ENCODE assay signal across 22 cellular contexts in the genomic region with DNA sequence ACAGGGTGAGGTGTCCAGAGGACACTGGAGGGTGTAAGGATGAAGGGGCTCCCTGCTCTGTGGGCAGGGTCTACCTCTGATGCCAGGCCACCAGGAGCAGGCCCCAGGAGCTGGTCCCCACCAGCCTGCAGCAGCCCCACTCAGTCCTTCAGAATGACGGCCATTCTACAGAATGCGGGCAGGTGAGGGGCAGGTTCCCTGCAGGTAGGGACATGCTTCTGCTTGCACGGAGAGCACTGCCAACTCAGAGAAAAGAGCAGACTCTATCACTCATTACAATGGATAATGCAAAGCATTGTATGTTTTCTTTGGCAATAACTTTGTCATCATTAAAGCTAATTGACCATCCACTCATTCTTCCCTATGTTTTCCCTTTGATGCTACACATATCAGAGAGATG. TPM values are rescaled to one million over a fixed set of nuclear protein-coding genes. Genes with fewer than 3 reads are reported as not detected.
DNase-seq lines count a peak whose midpoint lies in the region; ATAC-seq, FAIRE-seq and TF ChIP-seq lines count a peak whose summit lies in the region.
"Had no signal": no experiment of that assay in that cellular context is flagged by ENCODE, and none has a peak within 500 bp of the region (broad histone marks: within the 10 kb centered on the region; RNA-seq: fewer than 3 reads in every experiment).

No MANE protein-coding gene starts in this region.

- H3K36me3 ChIP-seq in PC-3 (ENCODE audit: low read depth, low read length) (peaks cover 36% of the 10 kb centered on the region), smooth muscle cell (ENCODE audit: low read depth) (no peaks in the 10 kb centered on the region), small intestine (ENCODE audit: control insufficient read depth in 2 of 2, insufficient read depth in 2 of 2, low read length in 2 of 2) (peaks cover 11 to 12% of the 10 kb centered on the region in 2 donors)

- H3K4me1 ChIP-seq in PC-3 (ENCODE audit: insufficient read depth, low read length) (peaks cover 57% of the 10 kb centered on the region), smooth muscle cell (ENCODE audit: low read depth) (no peaks in the 10 kb centered on the region), small intestine (ENCODE audit: control insufficient read depth in 2 of 2, insufficient read depth in 1 of 2, low read depth in 1 of 2, low read length in 1 of 2) (no peaks in the 10 kb centered on the region)
- H3K4me1 ChIP-seq: BE2C, Caco-2 had no signal

- H3K27ac Mint-ChIP-seq in CD14-positive monocyte, result peak overlapping the region in 1 of 7 donors; percentile 9
- H3K27ac Mint-ChIP-seq: CD4-positive, CD25-positive, alpha-beta regulatory T cell had no signal

- CTCF ChIA-PET in PC-3 (lab: Charles Lee), result no interaction called here

- H3K4me3 ChIP-seq in PC-3 (ENCODE audit: low read length), result no peak overlapping the region
- H3K4me3 ChIP-seq in smooth muscle cell, result no peak overlapping the region
- no peak overlapping the region for H3K4me3 ChIP-seq in small intestine (ENCODE audit: low read depth in 1 of 2, low read length in 2 of 2)

- ATAC-seq in PC-3, result no peak

- H3K4me3 Mint-ChIP-seq in CD14-positive monocyte, result no peak overlapping the region
- H3K4me3 Mint-ChIP-seq: CD4-positive, CD25-positive, alpha-beta regulatory T cell had no signal

- DNase-seq in NCI-H345 (lab: John Stamatoyannopoulos, UW) (peak; percentile 50), PC-3 (no peak), epithelial cell of prostate (ENCODE audit: low read depth, low spot score) (no peak), smooth muscle cell (lab: John Stamatoyannopoulos, UW; ENCODE audit: unreplicated experiment) (no peak), small intestine (no peak), CD14-positive monocyte (ENCODE audit: low spot score) (no peak), mucosa of gallbladder (ENCODE audit: low spot score) (no peak)
- DNase-seq: BE2C; Caco-2; CD4-positive, CD25-positive, alpha-beta regulatory T cell; DMS 273 treated with DMSO at 0.1 percent for 48 hours; KG1; MV-4-11; NCI-H1694 treated with DMSO at 0.1 percent for 48 hours; NCI-H2081 treated with DMSO at 0.1 percent for 48 hours; NCI-H510A; NCI-H748 treated with DMSO at 0.1 percent for 48 hours; OCI-M1; SHP77 had no signal

- no peaks in the 10 kb centered on the region for H3K27me3 ChIP-seq in PC-3 (ENCODE audit: low read length)
- H3K27me3 ChIP-seq in smooth muscle cell (ENCODE audit: low read depth), result no peaks in the 10 kb centered on the region
- no peaks in the 10 kb centered on the region for H3K27me3 ChIP-seq in small intestine (ENCODE audit: control insufficient read depth in 2 of 2, insufficient read depth in 2 of 2, low read length in 2 of 2)
- H3K27me3 ChIP-seq: BE2C had no signal

- WGBS in smooth muscle cell (ENCODE audit: low lambda C conversion rate), result 67% methylated on average over 3 of the region's 3 CpGs
- WGBS in small intestine, 3 donors, result 83 to 97% (median 92%) methylated on average over 3 of the region's 3 CpGs

- no peaks in the 10 kb centered on the region for H3K9me2 ChIP-seq in PC-3 (replicated peaks; ENCODE audit: low read length)

- H3K9ac ChIP-seq in PC-3 (ENCODE audit: low read length) (no peak overlapping the region), smooth muscle cell (ENCODE audit: low read depth) (peak overlapping the region; percentile 34)

- H3K27ac ChIP-seq in PC-3 (ENCODE audit: low read length) (peak overlapping the region; percentile 81), epithelial cell of prostate (peak overlapping the region; percentile 81), smooth muscle cell (ENCODE audit: low read depth) (peak overlapping the region; percentile 72), small intestine (ENCODE audit: low read depth in 1 of 2, low read length in 1 of 2) (no peak overlapping the region)
- H3K27ac ChIP-seq: HL-60 had no signal

- intact Hi-C loops in PC-3 (cut with micrococcal nuclease) (loop anchor here (1.0 kb wide), 1 partner anchor 20 kb away; no protein-coding TSS in a partner anchor), CD14-positive monocyte (cut with micrococcal nuclease) (no loop called here)

- TF ChIP-seq CTCF in PC-3 (conservative IDR thresholded peaks at IDR 0.05; ENCODE audit: low read depth, low read length) (no peak), smooth muscle cell (IDR thresholded peaks at IDR 0.05; ENCODE audit: borderline replicate concordance, insufficient read depth, poor library complexity, severe bottlenecking) (no peak), CD14-positive monocyte (IDR thresholded peaks at IDR 0.05) (no peak)

- no peak for FAIRE-seq in small intestine (lab: Jason Lieb, UNC)

- H3K79me2 ChIP-seq in PC-3 (ENCODE audit: low read length) (no peaks in the 10 kb centered on the region), smooth muscle cell (ENCODE audit: low read depth) (no peaks in the 10 kb centered on the region)

- no peaks in the 10 kb centered on the region for H3K9me3 ChIP-seq in PC-3 (ENCODE audit: low read length)
- no peaks in the 10 kb centered on the region for H3K9me3 ChIP-seq in smooth muscle cell (replicated peaks; ENCODE audit: low read depth)
- H3K9me3 ChIP-seq in small intestine (ENCODE audit: control insufficient read depth, low read depth), result no peaks in the 10 kb centered on the region
- H3K9me3 ChIP-seq: BE2C, Caco-2 had no signal

- POLR2A ChIA-PET in PC-3 (lab: Charles Lee; ENCODE audit: unreplicated experiment), result no interaction called here

- BruUV-seq in PC-3 (replicated peaks; lab: Mats Ljungman, UMichigan), result no TSS peak

- peak overlapping the region; percentile 12; the same call in 1 of the 2 replicates for H3K4me2 ChIP-seq in PC-3 (ENCODE audit: low read length)
- H3K4me2 ChIP-seq in smooth muscle cell, result peak overlapping the region; percentile 43

- H2AFZ ChIP-seq in PC-3 (ENCODE audit: low read length) (no peak overlapping the region), smooth muscle cell (ENCODE audit: low read depth) (no peak overlapping the region)

- no peaks in the 10 kb centered on the region for H4K20me1 ChIP-seq in PC-3 (ENCODE audit: low read length)
- no peaks in the 10 kb centered on the region for H4K20me1 ChIP-seq in smooth muscle cell (ENCODE audit: low read depth)

- no peaks in the 10 kb centered on the region for H3K9me3 Mint-ChIP-seq in CD14-positive monocyte
- H3K9me3 Mint-ChIP-seq: CD4-positive, CD25-positive, alpha-beta regulatory T cell had no signal

- H3K4me1 Mint-ChIP-seq in CD14-positive monocyte, result no peaks in the 10 kb centered on the region

- H3K36me3 Mint-ChIP-seq in CD14-positive monocyte, result peaks cover 48 to 50% of the 10 kb centered on the region in 2 donors

- H3K27me3 Mint-ChIP-seq in CD14-positive monocyte (ENCODE audit: low read depth in 3 of 3), result peaks cover 0 to 5% (median 0%) of the 10 kb centered on the region in 3 donors
- H3K27me3 Mint-ChIP-seq: CD4-positive, CD25-positive, alpha-beta regulatory T cell had no signal

- H3F3A ChIP-seq in PC-3 (ENCODE audit: low read length, unreplicated experiment) (no peaks in the 10 kb centered on the region), smooth muscle cell (ENCODE audit: low read depth) (no peaks in the 10 kb centered on the region)

RNA-seq across cellular contexts. Expression of gene DDX31, which starts 39.0 kb away (rescaled TPM):
- total RNA-seq in PC-3 (2014; rRNA removed) (14.2 and 14.6 TPM in 2 replicates), smooth muscle cell (11.0 and 11.9 TPM in 2 replicates), mucosa of gallbladder (11.3 TPM)
- polyA plus RNA-seq in smooth muscle cell (5.9 and 6.6 TPM in 2 replicates), small intestine (1 to 10 TPM; 2.2 to 6.1 (median 3.8) TPM), CD14-positive monocyte (1 to 10 TPM; 1.1 to 1.5 TPM)

RNA-seq across cellular contexts. Expression of gene GTF3C4, which starts 39.5 kb away (rescaled TPM):
- total RNA-seq in PC-3 (2014; rRNA removed) (9.8 and 11.9 TPM in 2 replicates), smooth muscle cell (16.7 and 19.7 TPM in 2 replicates), mucosa of gallbladder (16.3 TPM)
- polyA plus RNA-seq in smooth muscle cell (5.6 and 8.3 TPM in 2 replicates), small intestine (1 to 10 TPM; 1.6 to 5.0 (median 1.8) TPM), CD14-positive monocyte (1 to 10 TPM; 2.1 to 2.7 TPM)

RNA-seq across cellular contexts. Expression of gene BARHL1, which starts 48.4 kb away (rescaled TPM):
- total RNA-seq in PC-3 (2014; rRNA removed), result not detected in 2 replicates
- total RNA-seq in smooth muscle cell, result not detected in 2 replicates
- 0.24 TPM in 1 of 2 replicates, not detected in the other for polyA plus RNA-seq in smooth muscle cell
- not detected for polyA plus RNA-seq in small intestine
- not detected for polyA plus RNA-seq in CD14-positive monocyte
- not detected for total RNA-seq in mucosa of gallbladder
- total RNA-seq: A673; Caco-2; CD4-positive, CD25-positive, alpha-beta regulatory T cell; HT1080 had no signal
- polyA plus RNA-seq: CD4-positive, CD25-positive, alpha-beta regulatory T cell had no signal

Comparison
In these comparisons a context has a peak if more than half of its experiments do, and no peak if none do; other contexts are left out.
1. H3K27ac ChIP-seq: peak in PC-3 (single experiment), epithelial cell of prostate (single experiment) and smooth muscle cell (single experiment); none in small intestine (0 of 2).